In genomic region chr14:38419579-38419978, GRCh38 we compare ENCODE assay signal across 17 cellular contexts.
"Had no signal": no experiment of that assay in that cellular context is flagged by ENCODE, and none has a peak within 500 bp of the region (broad histone marks: within the 10 kb centered on the region; RNA-seq: fewer than 3 reads in every experiment).

No MANE protein-coding gene starts in this region.

- H3K36me3 ChIP-seq: ovary, suprapubic skin, WERI-Rb-1 had no signal

- H3K4me3 ChIP-seq: coronary artery, ovary, suprapubic skin had no signal

- H3K9me3 ChIP-seq: ovary had no signal

- H3K27ac ChIP-seq: coronary artery, ovary, suprapubic skin, WERI-Rb-1 had no signal

- DNase-seq: activated CD4-positive, alpha-beta memory T cell treated with anti-CD3 and anti-CD28 coated beads, Interleukin-2, amount 10 ng/mL, durations not matched to agents 7 days and 5 days; activated CD4-positive, alpha-beta T cell treated with anti-CD3 and anti-CD28 coated beads for 36 hours; activated naive CD8-positive, alpha-beta T cell treated with anti-CD3 and anti-CD28 coated beads, Interleukin-2, amount 10 ng/mL, durations not matched to agents 7 days and 5 days; activated T-cell treated with anti-CD3 and anti-CD28 coated beads, Interleukin-2, amount 50 U/mL, for 72 hours; aorta; effector CD8-positive, alpha-beta T cell; immature natural killer cell; left colon; nephron progenitor cell; ovary; stimulated activated naive CD4-positive, alpha-beta T cell treated with Interleukin-2 at 50 U/mL for 16 hours; T-helper 1 cell; WERI-Rb-1 had no signal

- H3K27ac Mint-ChIP-seq: activated CD4-positive, alpha-beta memory T cell treated with anti-CD3 and anti-CD28 coated beads, Interleukin-2, amount 10 ng/mL, durations not matched to agents 7 days and 5 days; activated CD4-positive, alpha-beta T cell treated with anti-CD3 and anti-CD28 coated beads for 36 hours; activated naive CD8-positive, alpha-beta T cell treated with anti-CD3 and anti-CD28 coated beads, Interleukin-2, amount 10 ng/mL, durations not matched to agents 7 days and 5 days; activated T-cell treated with anti-CD3 and anti-CD28 coated beads, Interleukin-2, amount 50 U/mL, for 72 hours; immature natural killer cell; memory B cell; nephron progenitor cell; type B pancreatic cell had no signal

- ATAC-seq: activated CD4-positive, alpha-beta T cell treated with anti-CD3 and anti-CD28 coated beads for 36 hours; activated T-cell treated with anti-CD3 and anti-CD28 coated beads, Interleukin-2, amount 50 U/mL, for 72 hours; left colon had no signal

- H3K27me3 ChIP-seq: ovary, suprapubic skin had no signal

- H3K36me3 Mint-ChIP-seq: activated naive CD8-positive, alpha-beta T cell treated with anti-CD3 and anti-CD28 coated beads, Interleukin-2, amount 10 ng/mL, durations not matched to agents 7 days and 5 days; type B pancreatic cell had no signal

- H3K27me3 Mint-ChIP-seq: activated CD4-positive, alpha-beta T cell treated with anti-CD3 and anti-CD28 coated beads for 36 hours; memory B cell had no signal

- H3K4me3 Mint-ChIP-seq: activated CD4-positive, alpha-beta memory T cell treated with anti-CD3 and anti-CD28 coated beads, Interleukin-2, amount 10 ng/mL, durations not matched to agents 7 days and 5 days; activated CD4-positive, alpha-beta T cell treated with anti-CD3 and anti-CD28 coated beads for 36 hours; activated naive CD8-positive, alpha-beta T cell treated with anti-CD3 and anti-CD28 coated beads, Interleukin-2, amount 10 ng/mL, durations not matched to agents 7 days and 5 days; activated T-cell treated with anti-CD3 and anti-CD28 coated beads, Interleukin-2, amount 50 U/mL, for 72 hours; immature natural killer cell; memory B cell; nephron progenitor cell; type B pancreatic cell had no signal

- H3K4me1 ChIP-seq: suprapubic skin had no signal

- H3K4me1 Mint-ChIP-seq: activated CD4-positive, alpha-beta memory T cell treated with anti-CD3 and anti-CD28 coated beads, Interleukin-2, amount 10 ng/mL, durations not matched to agents 7 days and 5 days; activated CD4-positive, alpha-beta T cell treated with anti-CD3 and anti-CD28 coated beads for 36 hours; activated naive CD8-positive, alpha-beta T cell treated with anti-CD3 and anti-CD28 coated beads, Interleukin-2, amount 10 ng/mL, durations not matched to agents 7 days and 5 days; immature natural killer cell; memory B cell; nephron progenitor cell had no signal
